ENCODE assay signal across 18 cellular contexts in genomic region chr3:76497636-76498035, GRCh38.
DNase-seq lines count a peak whose midpoint lies in the region; ATAC-seq and TF ChIP-seq lines count a peak whose summit lies in the region.
"Had no signal": no experiment of that assay in that cellular context is flagged by ENCODE, and none has a peak within 500 bp of the region (broad histone marks: within the 10 kb centered on the region; RNA-seq: fewer than 3 reads in every experiment).

No MANE protein-coding gene starts in this region.

- H3K27ac ChIP-seq in HUES64 (ENCODE audit: low read depth, low read length): peak overlapping the region; percentile 22; the same call in 1 of the 2 replicates
- H3K27ac ChIP-seq in endodermal cell (ENCODE audit: low read depth, low read length): no peak overlapping the region
- H3K27ac ChIP-seq in mesenchymal stem cell (ENCODE audit: low read length, poor library complexity, severe bottlenecking): no peak overlapping the region
- H3K27ac ChIP-seq in coronary artery: no peak overlapping the region
- H3K27ac ChIP-seq: ovary had no signal

- H3K27me3 Mint-ChIP-seq in endodermal cell (ENCODE audit: insufficient read depth): no peaks in the 10 kb centered on the region
- H3K27me3 Mint-ChIP-seq: activated naive CD8-positive, alpha-beta T cell had no signal

- no peak overlapping the region for H2BK120ac ChIP-seq in mesenchymal stem cell (ENCODE audit: low read depth, low read length)

- H3K9ac ChIP-seq in HUES64 (ENCODE audit: low read depth, low read length) (no peak overlapping the region), endodermal cell (ENCODE audit: extremely low read depth, low read length, poor library complexity, severe bottlenecking) (peak overlapping the region; percentile 48), mesenchymal stem cell (ENCODE audit: low read length) (no peak overlapping the region)

- H3K27me3 ChIP-seq in HUES64 (ENCODE audit: insufficient read depth, low read length) (no peaks in the 10 kb centered on the region), endodermal cell (ENCODE audit: control insufficient read depth, insufficient read depth, low read length, poor library complexity, severe bottlenecking) (no peaks in the 10 kb centered on the region), mesenchymal stem cell (ENCODE audit: control insufficient read depth in 1 of 2, insufficient read depth in 1 of 2, low read length in 2 of 2) (no peaks in the 10 kb centered on the region)
- H3K27me3 ChIP-seq: BE2C, ovary had no signal

- H3K36me3 Mint-ChIP-seq in endodermal cell (ENCODE audit: low read depth): no peaks in the 10 kb centered on the region
- H3K36me3 Mint-ChIP-seq: activated naive CD8-positive, alpha-beta T cell had no signal

- H3K79me1 ChIP-seq in mesenchymal stem cell (replicated peaks; ENCODE audit: low read length, poor library complexity, severe bottlenecking): no peaks in the 10 kb centered on the region

- H4K91ac ChIP-seq in mesenchymal stem cell (ENCODE audit: low read length): no peak overlapping the region

- no peak overlapping the region for H2BK5ac ChIP-seq in mesenchymal stem cell (ENCODE audit: low read depth, low read length, poor library complexity, severe bottlenecking)

- H3K14ac ChIP-seq in mesenchymal stem cell (ENCODE audit: low read length in 2 of 2): no peak overlapping the region

- no peaks in the 10 kb centered on the region for H3K4me1 Mint-ChIP-seq in endodermal cell

- peak overlapping the region; percentile 64 for H3K27ac Mint-ChIP-seq in endodermal cell
- H3K27ac Mint-ChIP-seq: activated naive CD8-positive, alpha-beta T cell had no signal

- TF ChIP-seq CTCF in endodermal cell (conservative IDR thresholded peaks at IDR 0.05) (no peak), coronary artery (IDR thresholded peaks at IDR 0.05) (no peak)

- no peak overlapping the region for H2AK5ac ChIP-seq in mesenchymal stem cell (ENCODE audit: low read length, severe bottlenecking)

- DNase-seq in COLO829 (ENCODE audit: low spot score) (peak; percentile 23), endodermal cell (peak; percentile 76), mesenchymal stem cell (peak; percentile 4), sciatic nerve (ENCODE audit: low spot score) (no peak), Ammon's horn (ENCODE audit: low spot score) (no peak), coronary artery (ENCODE audit: low spot score) (no peak)
- DNase-seq in activated T-cell treated with anti-CD3 and anti-CD28 coated beads, Interleukin-2, amount 50 U/mL, for 1 hour: no peak
- DNase-seq: activated CD4-positive, alpha-beta T cell treated with anti-CD3 and anti-CD28 coated beads for 1 hour; BE2C; cerebellar nuclear complex; DMS79 treated with DMSO at 0.1 percent for 48 hours; hypothalamus; Karpas-422; NCI-H1694; NCI-H510A treated with DMSO at 0.1 percent for 48 hours; ovary had no signal

- no peak overlapping the region for H4K8ac ChIP-seq in mesenchymal stem cell (ENCODE audit: low read length)

- no peak overlapping the region for H3K23ac ChIP-seq in mesenchymal stem cell (ENCODE audit: low read length in 2 of 2)

- no peak overlapping the region for H3K4me3 Mint-ChIP-seq in endodermal cell
- H3K4me3 Mint-ChIP-seq: activated naive CD8-positive, alpha-beta T cell had no signal

- H3K9me3 ChIP-seq in HUES64 (ENCODE audit: insufficient read depth, low read depth, low read length) (peaks cover 3% of the 10 kb centered on the region; the same call in 1 of the 2 replicates), endodermal cell (ENCODE audit: control insufficient read depth, low read length) (peaks cover 8% of the 10 kb centered on the region), mesenchymal stem cell (ENCODE audit: control insufficient read depth, low read length) (no peaks in the 10 kb centered on the region)
- H3K9me3 ChIP-seq: BE2C, ovary had no signal

- intact Hi-C loops in sciatic nerve (cut with DNase I): no loop called here

- H3K4me2 ChIP-seq in mesenchymal stem cell (ENCODE audit: low read length, poor library complexity, severe bottlenecking): no peak overlapping the region

- no peak for ATAC-seq in sciatic nerve

- H3K36me3 ChIP-seq in HUES64 (ENCODE audit: insufficient read depth, low read length): no peaks in the 10 kb centered on the region
- no peaks in the 10 kb centered on the region for H3K36me3 ChIP-seq in endodermal cell (ENCODE audit: control insufficient read depth, insufficient read depth, low read length)
- H3K36me3 ChIP-seq in mesenchymal stem cell (ENCODE audit: control insufficient read depth in 1 of 2, insufficient read depth in 2 of 2, low read depth in 1 of 2, low read length in 2 of 2): no peaks in the 10 kb centered on the region
- H3K36me3 ChIP-seq: BE2C, ovary had no signal

- H2BK15ac ChIP-seq in mesenchymal stem cell (ENCODE audit: low read depth, poor library complexity, severe bottlenecking): no peak overlapping the region

- H3K18ac ChIP-seq in mesenchymal stem cell (ENCODE audit: low read depth in 1 of 2, low read length in 2 of 2): no peak overlapping the region

- H2BK12ac ChIP-seq in mesenchymal stem cell (ENCODE audit: low read length in 2 of 2): no peak overlapping the region

- 80% methylated on average over 3 of the region's 3 CpGs for WGBS in HUES64
- WGBS in endodermal cell (ENCODE audit: insufficient coverage in 1 of 2, insufficient read length in 1 of 2), 2 experiments: 60 to 71% methylated on average over 3 of the region's 3 CpGs
- 45% methylated on average over 2 of the region's 3 CpGs for WGBS in mesenchymal stem cell

- no peak overlapping the region for H3K4ac ChIP-seq in mesenchymal stem cell (ENCODE audit: low read depth in 1 of 2, low read length in 2 of 2)

- H3K4me3 ChIP-seq in HUES64 (ENCODE audit: low read length): no peak overlapping the region
- no peak overlapping the region for H3K4me3 ChIP-seq in endodermal cell (ENCODE audit: low read length)
- H3K4me3 ChIP-seq in mesenchymal stem cell (ENCODE audit: insufficient read depth in 1 of 2, low read depth in 1 of 2, low read length in 2 of 2): no peak overlapping the region
- no peak overlapping the region for H3K4me3 ChIP-seq in coronary artery
- H3K4me3 ChIP-seq: ovary had no signal

- 0 out of 2 replicates have a peak, but pooled peaks cover 5% of the 10 kb centered on the region for H3K4me1 ChIP-seq in HUES64 (ENCODE audit: insufficient read depth, low read length)
- no peaks in the 10 kb centered on the region for H3K4me1 ChIP-seq in endodermal cell (ENCODE audit: control insufficient read depth, insufficient read depth, low read length)
- H3K4me1 ChIP-seq in mesenchymal stem cell (ENCODE audit: control insufficient read depth, insufficient read depth, low read depth, low read length): no peaks in the 10 kb centered on the region
- H3K4me1 ChIP-seq: BE2C had no signal

- peaks cover 2% of the 10 kb centered on the region for H3K9me3 Mint-ChIP-seq in endodermal cell

- H2AFZ ChIP-seq in mesenchymal stem cell (ENCODE audit: low read depth, low read length): no peak overlapping the region

Comparison
In these comparisons a context has a peak if more than half of its experiments do, and no peak if none do; other contexts are left out.
1. DNase-seq: peak in COLO829 (single experiment), endodermal cell (single experiment) and mesenchymal stem cell (single experiment); none in sciatic nerve (single experiment), activated T-cell treated with anti-CD3 and anti-CD28 coated beads, Interleukin-2, amount 50 U/mL, for 1 hour (single experiment), Ammon's horn (single experiment) and coronary artery (single experiment).